8 cellular contexts compared by ENCODE assay signal in the genomic region with DNA sequence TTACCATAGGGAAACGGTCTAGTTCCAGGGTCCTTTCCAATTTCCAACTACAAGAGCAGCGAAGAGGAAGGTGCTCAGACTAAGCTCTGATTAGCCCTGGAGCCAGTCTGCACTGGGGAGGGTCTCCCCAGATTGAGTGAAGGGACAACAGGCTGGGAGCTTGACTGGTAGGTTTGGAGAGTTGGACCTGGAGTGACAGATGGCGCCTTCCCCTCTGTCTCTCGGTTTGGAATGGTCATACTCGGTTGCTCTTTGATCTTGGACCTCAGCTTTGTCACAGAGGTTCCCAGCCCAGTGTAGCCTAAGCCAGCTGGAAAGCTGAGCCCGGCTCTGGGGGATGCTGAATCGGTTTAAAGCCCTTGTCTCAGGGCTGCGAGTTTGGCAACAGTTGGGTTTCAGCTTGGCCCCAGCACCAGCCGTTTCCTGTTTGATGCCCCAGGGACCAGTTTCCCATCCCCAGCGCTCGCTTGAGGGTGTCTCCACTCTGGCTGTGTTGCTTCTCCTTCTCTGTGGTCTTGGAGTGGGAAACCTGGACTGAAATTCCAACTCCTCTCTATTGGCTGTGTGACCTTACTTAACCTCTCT. TPM values are rescaled to one million over a fixed set of nuclear protein-coding genes. Genes with fewer than 3 reads are reported as not detected.
A peak's percentile ranks its signal among the peaks of the same experiment; 100 is the strongest.
DNase-seq lines count a peak whose midpoint lies in the region; ATAC-seq and TF ChIP-seq lines count a peak whose summit lies in the region.

No MANE protein-coding gene starts in this region.

- no peak overlapping the region for H3K27ac ChIP-seq in HUES64 (ENCODE audit: low read depth, low read length)
- H3K27ac ChIP-seq in fibroblast of lung (ENCODE audit: insufficient read depth, low read length): peak overlapping the region; percentile 65

- peak overlapping the region; percentile 91 to 97 (median 97) for H3K4me3 Mint-ChIP-seq in nephron

- H3K4me1 ChIP-seq in HUES64 (ENCODE audit: insufficient read depth, low read length): peaks cover 18% of the 10 kb centered on the region
- peaks cover 11% of the 10 kb centered on the region for H3K4me1 ChIP-seq in fibroblast of lung (ENCODE audit: control insufficient read depth, extremely low read depth, insufficient read depth, low read length)

- H3K36me3 ChIP-seq in HUES64 (ENCODE audit: insufficient read depth, low read length) (no peaks in the 10 kb centered on the region), fibroblast of lung (ENCODE audit: control insufficient read depth, insufficient read depth, low read length) (no peaks in the 10 kb centered on the region)

- in situ Hi-C loops in Caki2 (cut with HindIII; ENCODE audit: low pct_unique_long_range_greater_than_20kb, low sequenced_read_pairs): loop anchor here (5.0 kb wide), 1 partner anchor 67 kb away; no protein-coding TSS in a partner anchor

- peak; percentile 30 for DNase-seq in Caki2 (ENCODE audit: low read depth)
- DNase-seq in fibroblast of lung (ENCODE audit: low read depth in 2 of 2): peak in 1 of 2 donors; percentile 35

- H3K79me2 ChIP-seq in fibroblast of lung (ENCODE audit: control insufficient read depth, insufficient read depth, low read length): peaks cover 62% of the 10 kb centered on the region

- TF ChIP-seq CTCF in WI38 (IDR thresholded peaks at IDR 0.05; ENCODE audit: low read depth, low read length): no peak
- TF ChIP-seq CTCF in fibroblast of lung (conservative IDR thresholded peaks at IDR 0.05 in 1 of 2, IDR thresholded peaks at IDR 0.05 in 1 of 2; ENCODE audit: low read depth in 1 of 2, low read length in 2 of 2): no peak
- no peak for TF ChIP-seq CTCF in nephron (IDR thresholded peaks at IDR 0.05; ENCODE audit: unreplicated experiment in 3 of 3)

- H3K4me3 ChIP-seq in HUES64 (ENCODE audit: low read length) (peak overlapping the region; percentile 91), WI38 (ENCODE audit: low read depth, low read length) (peak overlapping the region; percentile 83), fibroblast of lung (replicated peaks in 1 of 4; ENCODE audit: control extremely low read depth in 1 of 4, insufficient read depth in 1 of 4, low read depth in 3 of 4, low read length in 4 of 4) (peak overlapping the region; percentile 53 to 71 (median 62))

- peaks cover 37% of the 10 kb centered on the region for H3K4me1 Mint-ChIP-seq in nephron

- 27% methylated on average over 11 of the region's 11 CpGs for WGBS in HUES64

- H3K27me3 Mint-ChIP-seq in nephron (ENCODE audit: low read depth): no peaks in the 10 kb centered on the region

- H3K4me2 ChIP-seq in fibroblast of lung (ENCODE audit: extremely low read depth, insufficient read depth, low read length): peak overlapping the region; percentile 68

- peak overlapping the region; percentile 85 to 92 (median 87) for H3K27ac Mint-ChIP-seq in nephron

- no peaks in the 10 kb centered on the region for H4K20me1 ChIP-seq in fibroblast of lung (ENCODE audit: control insufficient read depth, extremely low read depth, insufficient read depth, low read length)

- no peaks in the 10 kb centered on the region for H3K36me3 Mint-ChIP-seq in nephron (ENCODE audit: low read depth)

- no peaks in the 10 kb centered on the region for H3K9me3 Mint-ChIP-seq in nephron

- H3K27me3 ChIP-seq in HUES64 (ENCODE audit: insufficient read depth, low read length) (peaks cover 8% of the 10 kb centered on the region), fibroblast of lung (ENCODE audit: control insufficient read depth, insufficient read depth, low read length) (no peaks in the 10 kb centered on the region)

- no peaks in the 10 kb centered on the region for H3K9me3 ChIP-seq in HUES64 (ENCODE audit: insufficient read depth, low read depth, low read length)
- H3K9me3 ChIP-seq in fibroblast of lung (ENCODE audit: control insufficient read depth, insufficient read depth, low read depth, low read length): no peaks in the 10 kb centered on the region

- ATAC-seq in HG02970 (IDR thresholded peaks at IDR 0.05; ENCODE audit: low FRiP score, unreplicated experiment) (no peak), GM21381 (IDR thresholded peaks at IDR 0.05; ENCODE audit: unreplicated experiment) (no peak), HG03521 (IDR thresholded peaks at IDR 0.05; ENCODE audit: unreplicated experiment) (no peak)

- peak overlapping the region; percentile 13 for H2AFZ ChIP-seq in fibroblast of lung (ENCODE audit: low read length)

- H3K9ac ChIP-seq in HUES64 (ENCODE audit: low read depth, low read length) (no peak overlapping the region), fibroblast of lung (ENCODE audit: insufficient read depth, low read length) (peak overlapping the region; percentile 87)

RNA-seq across cellular contexts. Expression of a gene that starts 53.1 kb away (rescaled TPM):
- 7.3 and 15.1 TPM in 2 replicates for total RNA-seq in Caki2 (2014; rRNA removed; shearing (Covaris generic); ENCODE audit: low replicate concordance)
- 2.4 TPM for polyA plus RNA-seq in HUES64 (2013, experiment 1 of 2)
- polyA plus RNA-seq in HUES64 (2013, experiment 2 of 2): 4.4 TPM
- 9.7 and 12.8 TPM in 2 replicates for total RNA-seq in fibroblast of lung
- polyA plus RNA-seq in fibroblast of lung: 9.1 and 13.8 TPM in 2 replicates
- 6.1 and 6.9 TPM in 2 replicates for polyA plus RNA-seq in fibroblast of lung (2012)
- 2.8 and 6.1 TPM in 2 replicates for polyA minus RNA-seq in fibroblast of lung (ENCODE audit: low replicate concordance)
